ENCODE assay signal across 11 cellular contexts in genomic region chr9:131885144-131885609, GRCh38.
DNase-seq lines count a peak whose midpoint lies in the region; TF ChIP-seq lines count a peak whose summit lies in the region.
"Had no signal": no experiment of that assay in that cellular context is flagged by ENCODE, and none has a peak within 500 bp of the region (broad histone marks: within the 10 kb centered on the region; RNA-seq: fewer than 3 reads in every experiment).

No MANE protein-coding gene starts in this region.

- H3K27ac ChIP-seq in osteoblast (ENCODE audit: low read depth, low read length) = no peak overlapping the region
- H3K27ac ChIP-seq: adrenal gland, spleen had no signal

- no peak overlapping the region for H3K4me3 Mint-ChIP-seq in brain
- no peak overlapping the region for H3K4me3 Mint-ChIP-seq in activated T-helper 1 cell treated with anti-CD3 and anti-CD28 coated beads, Interleukin-12 subunit alpha, Interleukin-12 subunit beta, Interleukin-2, Interleukin-4 antibody, amounts not matched to agents 30 ng/mL and 10 ng/mL and 1 ng/mL, durations not matched to agents 14 hours and 24 hours and 36 hours
- H3K4me3 Mint-ChIP-seq: CD8-positive, alpha-beta memory T cell had no signal

- H3K36me3 Mint-ChIP-seq in brain = peaks cover 12% of the 10 kb centered on the region
- H3K36me3 Mint-ChIP-seq in activated T-helper 1 cell treated with anti-CD3 and anti-CD28 coated beads, Interleukin-12 subunit alpha, Interleukin-12 subunit beta, Interleukin-2, Interleukin-4 antibody, amounts not matched to agents 30 ng/mL and 10 ng/mL and 1 ng/mL, durations not matched to agents 14 hours and 24 hours and 36 hours (ENCODE audit: low read depth) = peaks cover 1% of the 10 kb centered on the region

- H3K27me3 ChIP-seq in osteoblast (ENCODE audit: insufficient read depth, low read length) = no peaks in the 10 kb centered on the region
- H3K27me3 ChIP-seq: adrenal gland, spleen had no signal

- H3K36me3 ChIP-seq in osteoblast (ENCODE audit: insufficient read depth, low read length) = no peaks in the 10 kb centered on the region
- H3K36me3 ChIP-seq: adrenal gland had no signal

- intact Hi-C loops in activated T-helper 1 cell treated with anti-CD3 and anti-CD28 coated beads, Interleukin-12 subunit alpha, Interleukin-12 subunit beta, Interleukin-2, Interleukin-4 antibody, amounts not matched to agents 30 ng/mL and 10 ng/mL and 1 ng/mL, durations not matched to agents 14 hours and 24 hours and 36 hours (cut with micrococcal nuclease) = no loop called here

- no peaks in the 10 kb centered on the region for H3K27me3 Mint-ChIP-seq in brain
- H3K27me3 Mint-ChIP-seq in activated T-helper 1 cell treated with anti-CD3 and anti-CD28 coated beads, Interleukin-12 subunit alpha, Interleukin-12 subunit beta, Interleukin-2, Interleukin-4 antibody, amounts not matched to agents 30 ng/mL and 10 ng/mL and 1 ng/mL, durations not matched to agents 14 hours and 24 hours and 36 hours (ENCODE audit: insufficient read depth) = no peaks in the 10 kb centered on the region
- H3K27me3 Mint-ChIP-seq: CD8-positive, alpha-beta memory T cell had no signal

- no peaks in the 10 kb centered on the region for H3K79me2 ChIP-seq in osteoblast (ENCODE audit: insufficient read depth, low read length)

- no peaks in the 10 kb centered on the region for H3K9me3 Mint-ChIP-seq in brain
- H3K9me3 Mint-ChIP-seq in activated T-helper 1 cell treated with anti-CD3 and anti-CD28 coated beads, Interleukin-12 subunit alpha, Interleukin-12 subunit beta, Interleukin-2, Interleukin-4 antibody, amounts not matched to agents 30 ng/mL and 10 ng/mL and 1 ng/mL, durations not matched to agents 14 hours and 24 hours and 36 hours = no peaks in the 10 kb centered on the region
- H3K9me3 Mint-ChIP-seq: CD8-positive, alpha-beta memory T cell had no signal

- in situ Hi-C loops in GM13977 (cut with MboI; ENCODE audit: low pct_unique_long_range_greater_than_20kb, low sequenced_read_pairs, unreplicated experiment) = no loop called here

- DNase-seq in HFF-Myc (ENCODE audit: extremely low read depth, low read depth) (peak; percentile 9), NCI-H2107 treated with DMSO at 0.1 percent for 48 hours (lab: John Stamatoyannopoulos, UW; ENCODE audit: unreplicated experiment) (peak; percentile 40), osteoblast (ENCODE audit: insufficient read length, low spot score, missing footprints) (peak; percentile 44), GM13977 (ENCODE audit: low spot score) (no peak)
- no peak for DNase-seq in activated CD4-positive, alpha-beta T cell treated with anti-CD3 and anti-CD28 coated beads for 48 hours
- DNase-seq in activated T-helper 1 cell treated with anti-CD3 and anti-CD28 coated beads, Interleukin-12 subunit alpha, Interleukin-12 subunit beta, Interleukin-2, Interleukin-4 antibody, amounts not matched to agents 30 ng/mL and 10 ng/mL and 1 ng/mL, durations not matched to agents 14 hours and 24 hours and 36 hours (ENCODE audit: low spot score) = no peak
- DNase-seq: activated CD4-positive, CD25-positive, alpha-beta regulatory T cell; CD8-positive, alpha-beta memory T cell had no signal

- H3K4me1 Mint-ChIP-seq in brain = peaks cover 67% of the 10 kb centered on the region
- peaks cover 8% of the 10 kb centered on the region for H3K4me1 Mint-ChIP-seq in activated T-helper 1 cell treated with anti-CD3 and anti-CD28 coated beads, Interleukin-12 subunit alpha, Interleukin-12 subunit beta, Interleukin-2, Interleukin-4 antibody, amounts not matched to agents 30 ng/mL and 10 ng/mL and 1 ng/mL, durations not matched to agents 14 hours and 24 hours and 36 hours (ENCODE audit: low read depth)
- H3K4me1 Mint-ChIP-seq: CD8-positive, alpha-beta memory T cell had no signal

- H3K4me1 ChIP-seq in osteoblast (ENCODE audit: insufficient read depth, low read length) = peaks cover 3% of the 10 kb centered on the region

- H3K4me2 ChIP-seq in osteoblast (ENCODE audit: insufficient read depth, low read length) = no peak overlapping the region

- no peak overlapping the region for H3K4me3 ChIP-seq in HFF-Myc (replicated peaks; ENCODE audit: low read depth, low read length)
- no peak overlapping the region for H3K4me3 ChIP-seq in osteoblast (ENCODE audit: insufficient read depth, low read length)
- H3K4me3 ChIP-seq: adrenal gland, spleen had no signal

- H3K9me3 ChIP-seq in osteoblast (ENCODE audit: low read depth, low read length) = no peaks in the 10 kb centered on the region
- H3K9me3 ChIP-seq: adrenal gland, spleen had no signal

- TF ChIP-seq CTCF in HFF-Myc (IDR thresholded peaks at IDR 0.05; ENCODE audit: low read depth, low read length, missing control alignments) (no peak), brain (conservative IDR thresholded peaks at IDR 0.05) (no peak), osteoblast (IDR thresholded peaks at IDR 0.05; ENCODE audit: extremely low read depth, low read depth, low read length) (no peak), GM13977 (IDR thresholded peaks at IDR 0.05; ENCODE audit: extremely low read depth, insufficient read depth, missing control alignments) (no peak)

- no peak overlapping the region for H2AFZ ChIP-seq in osteoblast (ENCODE audit: low read length)

- peak overlapping the region in 4 of 5 experiments; percentile 61 to 92 (median 70) for H3K27ac Mint-ChIP-seq in brain
- no peak overlapping the region for H3K27ac Mint-ChIP-seq in activated T-helper 1 cell treated with anti-CD3 and anti-CD28 coated beads, Interleukin-12 subunit alpha, Interleukin-12 subunit beta, Interleukin-2, Interleukin-4 antibody, amounts not matched to agents 30 ng/mL and 10 ng/mL and 1 ng/mL, durations not matched to agents 14 hours and 24 hours and 36 hours

- H4K20me1 ChIP-seq in osteoblast (ENCODE audit: insufficient read depth, low read length) = peaks cover 2% of the 10 kb centered on the region

Comparison
In these comparisons a context has a peak if more than half of its experiments do, and no peak if none do; other contexts are left out.
1. DNase-seq: peak in HFF-Myc (single experiment), NCI-H2107 treated with DMSO at 0.1 percent for 48 hours (single experiment) and osteoblast (single experiment); none in GM13977 (single experiment), activated CD4-positive, alpha-beta T cell treated with anti-CD3 and anti-CD28 coated beads for 48 hours (single experiment) and activated T-helper 1 cell treated with anti-CD3 and anti-CD28 coated beads, Interleukin-12 subunit alpha, Interleukin-12 subunit beta, Interleukin-2, Interleukin-4 antibody, amounts not matched to agents 30 ng/mL and 10 ng/mL and 1 ng/mL, durations not matched to agents 14 hours and 24 hours and 36 hours (single experiment).